Comparison of ENCODE assay signal across 20 cellular contexts in genomic region chr18:31549416-31549815, GRCh38. TPM values are rescaled to one million over a fixed set of nuclear protein-coding genes. Genes with fewer than 3 reads are reported as not detected.
DNase-seq lines count a peak whose midpoint lies in the region; ATAC-seq and TF ChIP-seq lines count a peak whose summit lies in the region.
"Had no signal": no experiment of that assay in that cellular context is flagged by ENCODE, and none has a peak within 500 bp of the region (broad histone marks: within the 10 kb centered on the region; RNA-seq: fewer than 3 reads in every experiment).

No MANE protein-coding gene starts in this region.

- no peaks in the 10 kb centered on the region for H3K79me2 ChIP-seq in H9 (ENCODE audit: insufficient read depth, low read length)

- H3K4me3 ChIP-seq in choroid plexus epithelial cell (ENCODE audit: low read depth, low read length) (no peak overlapping the region), neuronal stem cell (ENCODE audit: low read length in 2 of 2) (no peak overlapping the region)
- H3K4me3 ChIP-seq: BLaER1 treated with 17β-estradiol and CSF1 and Interleukin-3, amounts not matched to agents 10 nM and 100 nM; PC-9; SJCRH30 had no signal

- H3K79me1 ChIP-seq in H9 (ENCODE audit: insufficient read depth, low read depth, low read length, poor library complexity, severe bottlenecking) (no peaks in the 10 kb centered on the region), neuronal stem cell (ENCODE audit: low read depth, low read length) (no peaks in the 10 kb centered on the region)

- H4K91ac ChIP-seq in H9 (ENCODE audit: insufficient read length, low read depth, low read length) (no peak overlapping the region), neuronal stem cell (ENCODE audit: low read depth, low read length, poor library complexity) (no peak overlapping the region)

- H3K4ac ChIP-seq in H9 (ENCODE audit: low read depth, low read length) (no peak overlapping the region), neuronal stem cell (ENCODE audit: low read length) (no peak overlapping the region)

- H3K27ac ChIP-seq in H9 (ENCODE audit: insufficient read length, low read depth, low read length) (no peak overlapping the region), neuronal stem cell (replicated peaks; ENCODE audit: low read length) (no peak overlapping the region)
- H3K27ac ChIP-seq: BLaER1 treated with 17β-estradiol and CSF1 and Interleukin-3, amounts not matched to agents 10 nM and 100 nM; PC-9; SJCRH30 had no signal

- no peak overlapping the region for H2BK12ac ChIP-seq in H9 (ENCODE audit: insufficient read length, low read depth, low read length)
- no peak overlapping the region for H2BK12ac ChIP-seq in neuronal stem cell (ENCODE audit: low read length)

- H3T11ph ChIP-seq in H9 (ENCODE audit: low read length), result no peak overlapping the region

- no peak overlapping the region for H2BK15ac ChIP-seq in H9 (ENCODE audit: low read depth, low read length)
- H2BK15ac ChIP-seq in neuronal stem cell (ENCODE audit: low read length), result no peak overlapping the region

- H3K36me3 Mint-ChIP-seq in H9 (ENCODE audit: insufficient read depth in 1 of 3, low read depth in 3 of 3), result peaks cover 16 to 27% (median 27%) of the 10 kb centered on the region in 3 experiments; a peak in 6 of 7 replicates
- H3K36me3 Mint-ChIP-seq: CD8-positive, alpha-beta T cell; IgD-negative memory B cell had no signal

- H3K4me1 Mint-ChIP-seq in H9, result peaks cover 21 to 23% of the 10 kb centered on the region in 2 experiments
- H3K4me1 Mint-ChIP-seq: IgD-negative memory B cell had no signal

- no peak overlapping the region for H4K5ac ChIP-seq in H9 (ENCODE audit: insufficient read length, low read depth, low read length)

- H3K14ac ChIP-seq in H9 (ENCODE audit: insufficient read depth, low read length) (no peak overlapping the region), neuronal stem cell (ENCODE audit: low read length) (no peak overlapping the region)

- no peaks in the 10 kb centered on the region for H4K20me1 ChIP-seq in H9 (ENCODE audit: control insufficient read depth, insufficient read depth, insufficient read length)
- H4K20me1 ChIP-seq: BLaER1 treated with 17β-estradiol and CSF1 and Interleukin-3, amounts not matched to agents 10 nM and 100 nM had no signal

- H3K27ac Mint-ChIP-seq in H9, result peak overlapping the region; percentile 24 to 77 (median 71); a peak in 5 of 7 replicates
- H3K27ac Mint-ChIP-seq: CD8-positive, alpha-beta T cell; IgD-negative memory B cell had no signal

- TF ChIP-seq CTCF in H9 (conservative IDR thresholded peaks at IDR 0.05) (no peak), choroid plexus epithelial cell (conservative IDR thresholded peaks at IDR 0.05; ENCODE audit: low read depth, low read length) (no peak)

- H3K27me3 Mint-ChIP-seq in H9 (ENCODE audit: low read depth), result no peaks in the 10 kb centered on the region

- no peaks in the 10 kb centered on the region for H3K27me3 ChIP-seq in H9 (ENCODE audit: insufficient read depth, low read length)
- H3K27me3 ChIP-seq in neuronal stem cell (ENCODE audit: control insufficient read depth in 3 of 3, insufficient read depth in 3 of 3, low read depth in 1 of 3, low read length in 3 of 3), result no peaks in the 10 kb centered on the region
- H3K27me3 ChIP-seq: BLaER1 treated with 17β-estradiol and CSF1 and Interleukin-3, amounts not matched to agents 10 nM and 100 nM; SJCRH30 had no signal

- ATAC-seq in GM18858 (IDR thresholded peaks at IDR 0.05; ENCODE audit: unreplicated experiment), result no peak
- ATAC-seq in GM19463 (IDR thresholded peaks at IDR 0.05; ENCODE audit: unreplicated experiment), result no peak
- ATAC-seq: CD8-positive, alpha-beta T cell had no signal

- no peak overlapping the region for H2AK5ac ChIP-seq in H9 (ENCODE audit: insufficient read length, low read length)
- H2AK5ac ChIP-seq in neuronal stem cell (ENCODE audit: low read depth, low read length), result no peak overlapping the region

- no peak overlapping the region for H2BK5ac ChIP-seq in H9 (ENCODE audit: insufficient read length, low read length)
- H2BK5ac ChIP-seq in neuronal stem cell (ENCODE audit: low read length), result no peak overlapping the region

- H2AFZ ChIP-seq in H9 (ENCODE audit: low read length), result no peak overlapping the region
- peak overlapping the region; percentile 10 for H2AFZ ChIP-seq in neuronal stem cell (ENCODE audit: low read length)
- H2AFZ ChIP-seq: PC-9 had no signal

- DNase-seq in H9, result no peak
- DNase-seq in NAMALWA (ENCODE audit: low spot score), result peak; percentile 9
- DNase-seq in choroid plexus epithelial cell (ENCODE audit: low read depth), result peak; percentile 22
- DNase-seq in neuronal stem cell (ENCODE audit: low spot score), result no peak
- DNase-seq in DMS53 treated with DMSO at 0.1 percent for 48 hours (lab: John Stamatoyannopoulos, UW; ENCODE audit: unreplicated experiment), result no peak
- DNase-seq: CD8-positive, alpha-beta T cell; DMS79; Kasumi-1; MM.1S; NCI-H1105 treated with DMSO at 0.1 percent for 48 hours; NCI-H1694 treated with DMSO at 0.1 percent for 48 hours; NCI-H2107; NCI-H510A; PC-9; SJCRH30 had no signal

- H3K56ac ChIP-seq in H9 (ENCODE audit: insufficient read length, low read depth, low read length), result no peak overlapping the region

- H3K4me2 ChIP-seq in H9 (ENCODE audit: insufficient read depth, insufficient read length, low read length), result no peak overlapping the region
- H3K4me2 ChIP-seq in neuronal stem cell (ENCODE audit: insufficient read depth, low read length, poor library complexity, severe bottlenecking), result no peak overlapping the region
- H3K4me2 ChIP-seq: BLaER1 treated with 17β-estradiol and CSF1 and Interleukin-3, amounts not matched to agents 10 nM and 100 nM; PC-9 had no signal

- H3K4me3 Mint-ChIP-seq in H9, result no peak overlapping the region
- H3K4me3 Mint-ChIP-seq: CD8-positive, alpha-beta T cell; IgD-negative memory B cell had no signal

- no peak overlapping the region for H3K23ac ChIP-seq in H9 (ENCODE audit: insufficient read length, low read depth, low read length)
- no peak overlapping the region for H3K23ac ChIP-seq in neuronal stem cell (ENCODE audit: low read depth, low read length, poor library complexity)

- no CpG with 5 or more reads among the region's 4 CpGs for WGBS in H9 (ENCODE audit: extremely low coverage, insufficient read length, low lambda C conversion rate)
- no CpG with 5 or more reads among the region's 4 CpGs for WGBS in neuronal stem cell (ENCODE audit: extremely low coverage in 2 of 2, insufficient read length in 2 of 2, insufficient replicate concordance in 1 of 2), 2 donors

- H3K9me3 ChIP-seq in H9 (ENCODE audit: control insufficient read depth, low read depth, low read length) (no peaks in the 10 kb centered on the region), neuronal stem cell (replicated peaks in 1 of 2; ENCODE audit: control insufficient read depth in 2 of 2, insufficient read depth in 1 of 2, low read depth in 1 of 2, low read length in 2 of 2) (no peaks in the 10 kb centered on the region)
- H3K9me3 ChIP-seq: BLaER1 treated with 17β-estradiol and CSF1 and Interleukin-3, amounts not matched to agents 10 nM and 100 nM; SJCRH30 had no signal

- H3K4me1 ChIP-seq in H9 (ENCODE audit: insufficient read depth, low read length) (no peaks in the 10 kb centered on the region; the same call in 1 of the 2 replicates), neuronal stem cell (ENCODE audit: control insufficient read depth in 2 of 2, insufficient read depth in 1 of 2, low read depth in 1 of 2, low read length in 2 of 2) (no peaks in the 10 kb centered on the region)
- H3K4me1 ChIP-seq: BLaER1 treated with 17β-estradiol and CSF1 and Interleukin-3, amounts not matched to agents 10 nM and 100 nM; SJCRH30 had no signal

- H4K8ac ChIP-seq in H9 (replicated peaks; ENCODE audit: insufficient read length, low read depth, low read length) (no peak overlapping the region), neuronal stem cell (ENCODE audit: low read depth, low read length) (no peak overlapping the region)

- no peak overlapping the region for H3K18ac ChIP-seq in H9 (ENCODE audit: insufficient read length, low read depth, low read length)
- no peak overlapping the region for H3K18ac ChIP-seq in neuronal stem cell (ENCODE audit: low read length)

- H2BK120ac ChIP-seq in H9 (ENCODE audit: low read depth, low read length, poor library complexity, severe bottlenecking), result no peak overlapping the region
- H2BK120ac ChIP-seq in neuronal stem cell (ENCODE audit: low read depth, low read length), result no peak overlapping the region

- no peak overlapping the region for H3K9ac ChIP-seq in H9 (ENCODE audit: extremely low read depth, insufficient read length, low read length)
- no peak overlapping the region for H3K9ac ChIP-seq in neuronal stem cell (ENCODE audit: low read depth, low read length, poor library complexity)
- H3K9ac ChIP-seq: BLaER1 treated with 17β-estradiol and CSF1 and Interleukin-3, amounts not matched to agents 10 nM and 100 nM had no signal

- H3K9me3 Mint-ChIP-seq in H9, result no peaks in the 10 kb centered on the region
- H3K9me3 Mint-ChIP-seq: CD8-positive, alpha-beta T cell; IgD-negative memory B cell had no signal

- no peak overlapping the region for H2BK20ac ChIP-seq in H9 (ENCODE audit: low read depth, low read length, poor library complexity, severe bottlenecking)

- H3K23me2 ChIP-seq in H9 (ENCODE audit: insufficient read length, low read depth, low read length, poor library complexity, severe bottlenecking), result no peaks in the 10 kb centered on the region

- peaks cover 0 to 4% of the 10 kb centered on the region in 2 donors for H3K36me3 ChIP-seq in neuronal stem cell (replicated peaks in 1 of 2; ENCODE audit: control insufficient read depth in 2 of 2, insufficient read depth in 2 of 2, low read length in 2 of 2)
- H3K36me3 ChIP-seq: BLaER1 treated with 17β-estradiol and CSF1 and Interleukin-3, amounts not matched to agents 10 nM and 100 nM; SJCRH30 had no signal

RNA-seq across cellular contexts. Expression of gene TTR, which starts 42.3 kb away (rescaled TPM):
- not detected in 2 replicates for total RNA-seq in H9 (2021)
- not detected for polyA plus RNA-seq in neuronal stem cell (2013, experiment 1 of 2)
- not detected for polyA plus RNA-seq in neuronal stem cell (2013, experiment 2 of 2)
- total RNA-seq: CD8-positive, alpha-beta T cell; PC-9; SJCRH30; T-helper 1 cell treated with Interleukin-12 subunit alpha and Interleukin-12 subunit beta and Interleukin-4 antibody, amounts not matched to agents 30 ng/mL and 1 ng/mL, for 36 hours had no signal
- polyA plus RNA-seq: IgD-negative memory B cell had no signal

RNA-seq across cellular contexts. Expression of gene DSG2, which starts 51.4 kb away (rescaled TPM):
- total RNA-seq in H9 (2021), result 104 and 107 TPM in 2 replicates
- polyA plus RNA-seq in neuronal stem cell (2013, experiment 1 of 2), result 26.8 TPM
- 26.8 TPM for polyA plus RNA-seq in neuronal stem cell (2013, experiment 2 of 2)
- total RNA-seq: CD8-positive, alpha-beta T cell had no signal
- polyA plus RNA-seq: IgD-negative memory B cell had no signal

Comparison
In these comparisons a context has a peak if more than half of its experiments do, and no peak if none do; other contexts are left out.
1. DNase-seq: peak in NAMALWA (single experiment) and choroid plexus epithelial cell (single experiment); none in H9 (single experiment), neuronal stem cell (single experiment) and DMS53 treated with DMSO at 0.1 percent for 48 hours (single experiment).